9 cellular contexts compared by ENCODE assay signal in genomic region chr1:33634806-33635205, GRCh38.
DNase-seq lines count a peak whose midpoint lies in the region; ATAC-seq, FAIRE-seq and TF ChIP-seq lines count a peak whose summit lies in the region.
"Had no signal": no experiment of that assay in that cellular context is flagged by ENCODE, and none has a peak within 500 bp of the region (broad histone marks: within the 10 kb centered on the region; RNA-seq: fewer than 3 reads in every experiment).

No MANE protein-coding gene starts in this region.

- no TSS peak for BruUV-seq in Caco-2 (replicated peaks; lab: Mats Ljungman, UMichigan)

- no peaks in the 10 kb centered on the region for H3K4me1 ChIP-seq in Caco-2

- ATAC-seq in left ventricle myocardium superior = peak; percentile 62
- ATAC-seq in stimulated activated naive CD8-positive, alpha-beta T cell treated with anti-CD3 and anti-CD28 coated beads, Interleukin-15, Interleukin-2, amounts not matched to agents 100 U/mL and 50 U/mL, for 24 hours = no peak
- ATAC-seq: stimulated activated effector memory CD8-positive, alpha-beta T cell treated with anti-CD3 and anti-CD28 coated beads, Interleukin-12 subunit alpha, Interleukin-12 subunit beta, amount 100 ng/mL, for 72 hours had no signal

- H3K4me3 ChIP-seq in Caco-2 (ENCODE audit: low read depth, low read length) = no peak overlapping the region

- intact Hi-C loops in Caco-2 (cut with micrococcal nuclease; ENCODE audit: unreplicated experiment) (loop anchor here (5.0 kb wide), 1 partner anchor 962 kb away; no protein-coding TSS in a partner anchor), left ventricle myocardium superior (cut with micrococcal nuclease) (loop anchor here (10.0 kb wide), 1 partner anchor 960 kb away; no protein-coding TSS in a partner anchor)

- peak; percentile 28 to 29 for TF ChIP-seq CTCF in Caco-2 (IDR thresholded peaks at IDR 0.05; ENCODE audit: insufficient read depth in 1 of 2, low read depth in 1 of 2, low read length in 1 of 2, severe bottlenecking in 1 of 2, unreplicated experiment in 1 of 2)

- no peak for FAIRE-seq in frontal cortex (lab: Jason Lieb, UNC)

- DNase-seq in Caco-2 (peak in 1 of 2 experiments; percentile 24), HEK293T (ENCODE audit: extremely low spot score) (peak; percentile 70), left ventricle myocardium superior (peak; percentile 36), NCI-H1092 (lab: John Stamatoyannopoulos, UW) (no peak), NCI-H1436 treated with DMSO at 0.1 percent for 48 hours (lab: John Stamatoyannopoulos, UW) (no peak), frontal cortex (ENCODE audit: low spot score in 2 of 2) (no peak)
- DNase-seq in activated CD4-positive, alpha-beta T cell treated with anti-CD3 and anti-CD28 coated beads, Interleukin-2, amount 50 U/mL, for 48 hours = peak; percentile 6 to 34
- DNase-seq in stimulated activated naive CD8-positive, alpha-beta T cell treated with anti-CD3 and anti-CD28 coated beads, Interleukin-15, Interleukin-2, amounts not matched to agents 100 U/mL and 50 U/mL, for 24 hours = peak; percentile 28

- CTCF ChIA-PET in Caco-2 (lab: Charles Lee) = interaction anchor here (0.5 to 0.6 kb wide), 2 partner anchors 142 to 932 kb away, joined by 3 to 7 read pairs; no protein-coding TSS in a partner anchor
- CTCF ChIA-PET in HEK293T (lab: Yijun Ruan, JAX) = interaction anchor here (0.6 kb wide), 1 partner anchor 405 kb away, joined by 3 read pairs; no protein-coding TSS in a partner anchor

- no peaks in the 10 kb centered on the region for H3K36me3 ChIP-seq in Caco-2 (ENCODE audit: control insufficient read depth, insufficient read depth, low read length)

- H3K9me3 Mint-ChIP-seq in Caco-2 (ENCODE audit: unreplicated experiment) = no peaks in the 10 kb centered on the region
- H3K9me3 Mint-ChIP-seq: stimulated activated effector memory CD8-positive, alpha-beta T cell treated with anti-CD3 and anti-CD28 coated beads, Interleukin-12 subunit alpha, Interleukin-12 subunit beta, amount 100 ng/mL, for 72 hours had no signal

- H3K36me3 Mint-ChIP-seq in Caco-2 (ENCODE audit: insufficient read depth, unreplicated experiment) = no peaks in the 10 kb centered on the region
- H3K36me3 Mint-ChIP-seq: stimulated activated effector memory CD8-positive, alpha-beta T cell treated with anti-CD3 and anti-CD28 coated beads, Interleukin-12 subunit alpha, Interleukin-12 subunit beta, amount 100 ng/mL, for 72 hours had no signal

- H3K27ac Mint-ChIP-seq in Caco-2 (ENCODE audit: unreplicated experiment) = no peak overlapping the region
- H3K27ac Mint-ChIP-seq: stimulated activated effector memory CD8-positive, alpha-beta T cell treated with anti-CD3 and anti-CD28 coated beads, Interleukin-12 subunit alpha, Interleukin-12 subunit beta, amount 100 ng/mL, for 72 hours had no signal

- H3K27me3 Mint-ChIP-seq in Caco-2 (ENCODE audit: insufficient read depth, unreplicated experiment) = peaks cover 15% of the 10 kb centered on the region

- no peaks in the 10 kb centered on the region for H3K27me3 ChIP-seq in Caco-2 (replicated peaks; ENCODE audit: control insufficient read depth, insufficient read depth, low read length)

- no peaks in the 10 kb centered on the region for H3K9me3 ChIP-seq in Caco-2

- POLR2A ChIA-PET in Caco-2 (lab: Charles Lee) (no interaction called here), HEK293T (lab: Yijun Ruan, JAX) (no interaction called here)

- no peaks in the 10 kb centered on the region for H3K4me1 Mint-ChIP-seq in Caco-2 (ENCODE audit: low read depth, unreplicated experiment)

- H3K4me3 Mint-ChIP-seq in Caco-2 (ENCODE audit: unreplicated experiment) = no peak overlapping the region
- H3K4me3 Mint-ChIP-seq: stimulated activated effector memory CD8-positive, alpha-beta T cell treated with anti-CD3 and anti-CD28 coated beads, Interleukin-12 subunit alpha, Interleukin-12 subunit beta, amount 100 ng/mL, for 72 hours had no signal

TF ChIP-seq in HEK293T, 16 proteins besides CTCF, POLR2A, EP300 and RAD21:
- no peak for TF ChIP-seq HDGF (IDR thresholded peaks at IDR 0.05; ENCODE audit: borderline replicate concordance)
- TF ChIP-seq SUZ12 (IDR thresholded peaks at IDR 0.05) = no peak
- no peak for TF ChIP-seq FOXA1 (IDR thresholded peaks at IDR 0.05)
- no peak for TF ChIP-seq L3MBTL2 (conservative IDR thresholded peaks at IDR 0.05)
- no peak for TF ChIP-seq TARDBP (IDR thresholded peaks at IDR 0.05)
- TF ChIP-seq ARNT (IDR thresholded peaks at IDR 0.05) = no peak
- TF ChIP-seq FOXK2 (IDR thresholded peaks at IDR 0.05) = no peak
- no peak for TF ChIP-seq ELF4 (IDR thresholded peaks at IDR 0.05)
- no peak for TF ChIP-seq SP1 (IDR thresholded peaks at IDR 0.05)
- no peak for TF ChIP-seq NFRKB (IDR thresholded peaks at IDR 0.05)
- TF ChIP-seq LEF1 (IDR thresholded peaks at IDR 0.05; ENCODE audit: borderline replicate concordance) = no peak
- TF ChIP-seq FOXM1 (IDR thresholded peaks at IDR 0.05; ENCODE audit: borderline replicate concordance) = no peak
- no peak for TF ChIP-seq CTBP1 (IDR thresholded peaks at IDR 0.05; ENCODE audit: borderline replicate concordance)

Comparison
In these comparisons a context has a peak if more than half of its experiments do, and no peak if none do; other contexts are left out.
1. DNase-seq: peak in HEK293T (single experiment), activated CD4-positive, alpha-beta T cell treated with anti-CD3 and anti-CD28 coated beads, Interleukin-2, amount 50 U/mL, for 48 hours (2 of 2), left ventricle myocardium superior (single experiment) and stimulated activated naive CD8-positive, alpha-beta T cell treated with anti-CD3 and anti-CD28 coated beads, Interleukin-15, Interleukin-2, amounts not matched to agents 100 U/mL and 50 U/mL, for 24 hours (single experiment); none in NCI-H1092 (single experiment), NCI-H1436 treated with DMSO at 0.1 percent for 48 hours (single experiment) and frontal cortex (0 of 2).